In genomic region chr5:122471031-122471751, GRCh38 we compare ENCODE assay signal across 1 cellular context.
TF ChIP-seq lines count a peak whose summit lies in the region.

No MANE protein-coding gene starts in this region.

TF ChIP-seq in GM23338, 12 proteins besides CTCF, POLR2A, EP300 and RAD21 (continued from another document):
- TF ChIP-seq ZNF462 (CRISPR knock-in tag; IDR thresholded peaks at IDR 0.05), result no peak
- no peak for TF ChIP-seq EZH2 (IDR thresholded peaks at IDR 0.05; ENCODE audit: low read depth, unreplicated experiment)
- no peak for TF ChIP-seq NANOG (IDR thresholded peaks at IDR 0.05; ENCODE audit: borderline replicate concordance)
